In genomic region chrX:21757960-21758359, GRCh38 we compare ENCODE assay signal across 16 cellular contexts. TPM values are rescaled to one million over a fixed set of nuclear protein-coding genes. Genes with fewer than 3 reads are reported as not detected.
"Had no signal": no experiment of that assay in that cellular context is flagged by ENCODE, and none has a peak within 500 bp of the region (broad histone marks: within the 10 kb centered on the region; RNA-seq: fewer than 3 reads in every experiment).

Gene SMPX, minus strand, starts transcription at chrX:21758116. Its CDS starts 3,826 bp downstream, at chrX:21754290.

- H3K27me3 ChIP-seq: neutrophil, thyroid gland had no signal

- DNase-seq: activated B cell treated with CpG ODN at 0.5 μM for 24 hours; activated CD4-positive, alpha-beta T cell treated with anti-CD3 and anti-CD28 coated beads, Interleukin-2, amount 10 ng/mL, durations not matched to agents 24 days and 14 days; activated naive CD4-positive, alpha-beta T cell; activated naive CD8-positive, alpha-beta T cell treated with anti-CD3 and anti-CD28 coated beads, Interleukin-2, amount 50 U/mL, for 24 hours; central memory CD4-positive, alpha-beta T cell; cortex of kidney; effector CD8-positive, alpha-beta T cell; posterior cingulate gyrus; stimulated activated CD4-positive, alpha-beta T cell treated with anti-CD3 and anti-CD28 coated beads, Interleukin-4, amount 100 ng/mL, for 24 hours; stimulated activated naive CD8-positive, alpha-beta T cell treated with anti-CD3 and anti-CD28 coated beads, Interleukin-15, amount 100 ng/mL, for 72 hours; T-helper 2 cell; thyroid gland had no signal

- H3K27ac ChIP-seq: neutrophil, thyroid gland had no signal

- H3K9me3 ChIP-seq: neutrophil, thyroid gland had no signal

- H3K4me3 ChIP-seq: thyroid gland had no signal

- ATAC-seq: activated naive CD8-positive, alpha-beta T cell treated with anti-CD3 and anti-CD28 coated beads, Interleukin-2, amount 50 U/mL, for 24 hours; sciatic nerve; stimulated activated naive CD8-positive, alpha-beta T cell treated with anti-CD3 and anti-CD28 coated beads, Interleukin-15, amount 100 ng/mL, for 72 hours had no signal

- H3K36me3 ChIP-seq: neutrophil, thyroid gland had no signal

- H3K4me1 ChIP-seq: thyroid gland had no signal

RNA-seq across cellular contexts. Expression of gene SMPX, which starts in this region (rescaled TPM):
- total RNA-seq: activated B cell treated with CpG ODN at 0.5 μM for 24 hours; activated CD4-positive, alpha-beta T cell treated with anti-CD3 and anti-CD28 coated beads, Interleukin-2, amount 10 ng/mL, durations not matched to agents 24 days and 14 days; activated T-helper 1 cell treated with anti-CD3 and anti-CD28 coated beads, Interleukin-12 subunit alpha, Interleukin-12 subunit beta, Interleukin-2, Interleukin-4 antibody, amounts not matched to agents 30 ng/mL and 10 ng/mL and 1 ng/mL, durations not matched to agents 14 hours and 24 hours and 36 hours; glomerular endothelial cell; sciatic nerve; thyroid gland had no signal
